In the genomic region with DNA sequence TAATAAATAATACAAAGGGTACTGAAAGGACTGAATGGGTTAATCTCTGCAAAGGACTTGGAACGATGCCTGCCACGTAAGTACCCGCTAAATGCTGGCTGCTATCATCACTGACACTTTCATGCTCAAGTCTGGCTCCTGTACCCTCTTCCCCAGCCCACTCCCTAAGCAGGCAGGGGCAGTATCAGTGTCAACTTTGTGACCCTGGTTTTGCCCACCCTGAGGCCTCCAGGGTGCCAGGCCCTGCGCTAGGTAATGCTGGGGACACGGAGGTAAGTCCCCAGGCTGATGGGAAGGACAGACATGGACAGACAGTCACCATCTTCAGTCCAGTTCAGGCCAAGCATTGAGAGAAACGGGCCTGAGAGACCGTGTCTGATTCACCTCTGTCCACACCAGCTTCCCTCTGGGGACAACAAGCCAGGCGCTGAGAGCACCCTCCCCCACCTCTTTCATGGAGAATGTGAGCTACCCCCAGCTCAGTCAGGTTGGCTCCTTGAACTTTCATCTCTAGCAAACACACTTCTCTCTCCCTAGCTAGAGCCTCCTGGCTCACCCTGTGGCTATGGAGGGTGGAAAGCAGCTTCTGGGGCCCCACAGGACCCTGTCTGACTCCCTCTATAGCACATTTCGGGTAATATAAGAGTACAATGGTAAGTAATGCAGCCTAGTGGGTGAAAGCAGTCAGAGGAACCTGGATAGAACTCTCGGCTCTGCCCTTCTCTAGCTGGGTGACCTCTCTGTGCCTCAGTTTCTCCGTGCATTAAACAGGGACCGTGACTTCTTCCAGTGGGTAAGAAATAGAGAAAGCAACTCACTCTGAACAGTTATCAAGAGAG, we compare ENCODE assay signal across 1 cellular context.
TF ChIP-seq lines count a peak whose summit lies in the region.

No MANE protein-coding gene starts in this region.

TF ChIP-seq in HepG2, 621 proteins besides CTCF, POLR2A, EP300 and RAD21 (continued from another document and continues in another):
- TF ChIP-seq, protein P1, sequence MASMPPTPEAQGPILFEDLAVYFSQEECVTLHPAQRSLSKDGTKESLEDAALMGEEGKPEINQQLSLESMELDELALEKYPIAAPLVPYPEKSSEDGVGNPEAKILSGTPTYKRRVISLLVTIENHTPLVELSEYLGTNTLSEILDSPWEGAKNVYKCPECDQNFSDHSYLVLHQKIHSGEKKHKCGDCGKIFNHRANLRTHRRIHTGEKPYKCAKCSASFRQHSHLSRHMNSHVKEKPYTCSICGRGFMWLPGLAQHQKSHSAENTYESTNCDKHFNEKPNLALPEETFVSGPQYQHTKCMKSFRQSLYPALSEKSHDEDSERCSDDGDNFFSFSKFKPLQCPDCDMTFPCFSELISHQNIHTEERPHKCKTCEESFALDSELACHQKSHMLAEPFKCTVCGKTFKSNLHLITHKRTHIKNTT (CRISPR knock-in tag; IDR thresholded peaks at IDR 0.05): no peak
- TF ChIP-seq FOXO1 (CRISPR knock-in tag; IDR thresholded peaks at IDR 0.05) (peak; percentile 90), HNRNPLL (IDR thresholded peaks at IDR 0.05; ENCODE audit: low read depth, low read length, poor library complexity, severe bottlenecking) (peak; percentile 26), HNRNPL (IDR thresholded peaks at IDR 0.05; ENCODE audit: low read depth, low read length) (peak; percentile 75; the same call in 1 of the 2 replicates), TCF7L2 (IDR thresholded peaks at IDR 0.05; ENCODE audit: low read depth, low read length) (no peak), TEAD3 (CRISPR knock-in tag; optimal IDR thresholded peaks at IDR 0.05; ENCODE audit: borderline replicate concordance) (peak; percentile 77), THYN1 (CRISPR knock-in tag; IDR thresholded peaks at IDR 0.05; ENCODE audit: borderline replicate concordance, low read depth) (no peak), ZKSCAN8 (CRISPR knock-in tag; IDR thresholded peaks at IDR 0.05; ENCODE audit: borderline replicate concordance) (peak; percentile 59; the same call in 1 of the 2 replicates), ZNF850 (CRISPR knock-in tag; conservative IDR thresholded peaks at IDR 0.05) (no peak), STAT5B (CRISPR knock-in tag; IDR thresholded peaks at IDR 0.05) (no peak), MBD4 (IDR thresholded peaks at IDR 0.05; ENCODE audit: borderline replicate concordance, low read length) (no peak), ZSCAN25 (CRISPR knock-in tag; IDR thresholded peaks at IDR 0.05) (peak; percentile 50; the same call in 1 of the 2 replicates), ZNF724P (CRISPR knock-in tag; IDR thresholded peaks at IDR 0.05; ENCODE audit: borderline replicate concordance) (no peak), NONO (IDR thresholded peaks at IDR 0.05) (no peak), NONO (CRISPR knock-in tag; conservative IDR thresholded peaks at IDR 0.05) (peak; percentile 73; the same call in 1 of the 2 replicates), PTBP1 (IDR thresholded peaks at IDR 0.05; ENCODE audit: low read depth, low read length, poor library complexity, severe bottlenecking) (no peak), ZNF326 (CRISPR knock-in tag; IDR thresholded peaks at IDR 0.05; ENCODE audit: borderline replicate concordance) (no peak), ZNF207 (IDR thresholded peaks at IDR 0.05; ENCODE audit: borderline replicate concordance) (no peak), CENPT (CRISPR knock-in tag; IDR thresholded peaks at IDR 0.05; ENCODE audit: low read depth) (no peak), MATR3 (CRISPR knock-in tag; IDR thresholded peaks at IDR 0.05) (no peak), ZMYM4 (CRISPR knock-in tag; IDR thresholded peaks at IDR 0.05) (no peak), ZNF737 (CRISPR knock-in tag; IDR thresholded peaks at IDR 0.05; ENCODE audit: borderline replicate concordance) (peak; percentile 66), PHB2 (IDR thresholded peaks at IDR 0.05; ENCODE audit: partially characterized antibody) (no peak), FOXJ3 (CRISPR knock-in tag; IDR thresholded peaks at IDR 0.05; ENCODE audit: borderline replicate concordance) (peak; percentile 76; the same call in 1 of the 2 replicates), EEA1 (CRISPR knock-in tag; IDR thresholded peaks at IDR 0.05; ENCODE audit: borderline replicate concordance) (no peak), HDAC6 (IDR thresholded peaks at IDR 0.05; ENCODE audit: low read depth, low read length) (0 out of 2 replicates have a peak, but pooled peaks have one; percentile 75), RARA (CRISPR knock-in tag; IDR thresholded peaks at IDR 0.05) (peak; percentile 75), ZNF367 (CRISPR knock-in tag; IDR thresholded peaks at IDR 0.05; ENCODE audit: borderline replicate concordance) (no peak), GTF2F1 (IDR thresholded peaks at IDR 0.05; ENCODE audit: low read length) (peak; percentile 85)
- TF ChIP-seq, protein P2, sequence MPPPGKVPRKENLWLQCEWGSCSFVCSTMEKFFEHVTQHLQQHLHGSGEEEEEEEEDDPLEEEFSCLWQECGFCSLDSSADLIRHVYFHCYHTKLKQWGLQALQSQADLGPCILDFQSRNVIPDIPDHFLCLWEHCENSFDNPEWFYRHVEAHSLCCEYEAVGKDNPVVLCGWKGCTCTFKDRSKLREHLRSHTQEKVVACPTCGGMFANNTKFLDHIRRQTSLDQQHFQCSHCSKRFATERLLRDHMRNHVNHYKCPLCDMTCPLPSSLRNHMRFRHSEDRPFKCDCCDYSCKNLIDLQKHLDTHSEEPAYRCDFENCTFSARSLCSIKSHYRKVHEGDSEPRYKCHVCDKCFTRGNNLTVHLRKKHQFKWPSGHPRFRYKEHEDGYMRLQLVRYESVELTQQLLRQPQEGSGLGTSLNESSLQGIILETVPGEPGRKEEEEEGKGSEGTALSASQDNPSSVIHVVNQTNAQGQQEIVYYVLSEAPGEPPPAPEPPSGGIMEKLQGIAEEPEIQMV (CRISPR knock-in tag; IDR thresholded peaks at IDR 0.05; ENCODE audit: low read depth): peak; percentile 41; the same call in 1 of the 2 replicates
- TF ChIP-seq, protein P3, sequence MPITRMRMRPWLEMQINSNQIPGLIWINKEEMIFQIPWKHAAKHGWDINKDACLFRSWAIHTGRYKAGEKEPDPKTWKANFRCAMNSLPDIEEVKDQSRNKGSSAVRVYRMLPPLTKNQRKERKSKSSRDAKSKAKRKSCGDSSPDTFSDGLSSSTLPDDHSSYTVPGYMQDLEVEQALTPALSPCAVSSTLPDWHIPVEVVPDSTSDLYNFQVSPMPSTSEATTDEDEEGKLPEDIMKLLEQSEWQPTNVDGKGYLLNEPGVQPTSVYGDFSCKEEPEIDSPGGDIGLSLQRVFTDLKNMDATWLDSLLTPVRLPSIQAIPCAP (CRISPR knock-in tag; IDR thresholded peaks at IDR 0.05; ENCODE audit: low read depth): no peak
- TF ChIP-seq, protein P4, sequence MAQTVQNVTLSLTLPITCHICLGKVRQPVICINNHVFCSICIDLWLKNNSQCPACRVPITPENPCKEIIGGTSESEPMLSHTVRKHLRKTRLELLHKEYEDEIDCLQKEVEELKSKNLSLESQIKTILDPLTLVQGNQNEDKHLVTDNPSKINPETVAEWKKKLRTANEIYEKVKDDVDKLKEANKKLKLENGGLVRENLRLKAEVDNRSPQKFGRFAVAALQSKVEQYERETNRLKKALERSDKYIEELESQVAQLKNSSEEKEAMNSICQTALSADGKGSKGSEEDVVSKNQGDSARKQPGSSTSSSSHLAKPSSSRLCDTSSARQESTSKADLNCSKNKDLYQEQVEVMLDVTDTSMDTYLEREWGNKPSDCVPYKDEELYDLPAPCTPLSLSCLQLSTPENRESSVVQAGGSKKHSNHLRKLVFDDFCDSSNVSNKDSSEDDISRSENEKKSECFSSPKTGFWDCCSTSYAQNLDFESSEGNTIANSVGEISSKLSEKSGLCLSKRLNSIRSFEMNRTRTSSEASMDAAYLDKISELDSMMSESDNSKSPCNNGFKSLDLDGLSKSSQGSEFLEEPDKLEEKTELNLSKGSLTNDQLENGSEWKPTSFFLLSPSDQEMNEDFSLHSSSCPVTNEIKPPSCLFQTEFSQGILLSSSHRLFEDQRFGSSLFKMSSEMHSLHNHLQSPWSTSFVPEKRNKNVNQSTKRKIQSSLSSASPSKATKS (CRISPR knock-in tag; IDR thresholded peaks at IDR 0.05): no peak
- TF ChIP-seq, protein P5, sequence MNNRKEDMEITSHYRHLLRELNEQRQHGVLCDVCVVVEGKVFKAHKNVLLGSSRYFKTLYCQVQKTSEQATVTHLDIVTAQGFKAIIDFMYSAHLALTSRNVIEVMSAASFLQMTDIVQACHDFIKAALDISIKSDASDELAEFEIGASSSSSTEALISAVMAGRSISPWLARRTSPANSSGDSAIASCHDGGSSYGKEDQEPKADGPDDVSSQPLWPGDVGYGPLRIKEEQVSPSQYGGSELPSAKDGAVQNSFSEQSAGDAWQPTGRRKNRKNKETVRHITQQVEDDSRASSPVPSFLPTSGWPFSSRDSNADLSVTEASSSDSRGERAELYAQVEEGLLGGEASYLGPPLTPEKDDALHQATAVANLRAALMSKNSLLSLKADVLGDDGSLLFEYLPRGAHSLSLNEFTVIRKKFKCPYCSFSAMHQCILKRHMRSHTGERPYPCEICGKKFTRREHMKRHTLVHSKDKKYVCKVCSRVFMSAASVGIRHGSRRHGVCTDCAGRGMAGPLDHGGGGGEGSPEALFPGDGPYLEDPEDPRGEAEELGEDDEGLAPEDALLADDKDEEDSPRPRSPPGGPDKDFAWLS (CRISPR knock-in tag; IDR thresholded peaks at IDR 0.05; ENCODE audit: borderline replicate concordance): no peak
- TF ChIP-seq, protein P6, sequence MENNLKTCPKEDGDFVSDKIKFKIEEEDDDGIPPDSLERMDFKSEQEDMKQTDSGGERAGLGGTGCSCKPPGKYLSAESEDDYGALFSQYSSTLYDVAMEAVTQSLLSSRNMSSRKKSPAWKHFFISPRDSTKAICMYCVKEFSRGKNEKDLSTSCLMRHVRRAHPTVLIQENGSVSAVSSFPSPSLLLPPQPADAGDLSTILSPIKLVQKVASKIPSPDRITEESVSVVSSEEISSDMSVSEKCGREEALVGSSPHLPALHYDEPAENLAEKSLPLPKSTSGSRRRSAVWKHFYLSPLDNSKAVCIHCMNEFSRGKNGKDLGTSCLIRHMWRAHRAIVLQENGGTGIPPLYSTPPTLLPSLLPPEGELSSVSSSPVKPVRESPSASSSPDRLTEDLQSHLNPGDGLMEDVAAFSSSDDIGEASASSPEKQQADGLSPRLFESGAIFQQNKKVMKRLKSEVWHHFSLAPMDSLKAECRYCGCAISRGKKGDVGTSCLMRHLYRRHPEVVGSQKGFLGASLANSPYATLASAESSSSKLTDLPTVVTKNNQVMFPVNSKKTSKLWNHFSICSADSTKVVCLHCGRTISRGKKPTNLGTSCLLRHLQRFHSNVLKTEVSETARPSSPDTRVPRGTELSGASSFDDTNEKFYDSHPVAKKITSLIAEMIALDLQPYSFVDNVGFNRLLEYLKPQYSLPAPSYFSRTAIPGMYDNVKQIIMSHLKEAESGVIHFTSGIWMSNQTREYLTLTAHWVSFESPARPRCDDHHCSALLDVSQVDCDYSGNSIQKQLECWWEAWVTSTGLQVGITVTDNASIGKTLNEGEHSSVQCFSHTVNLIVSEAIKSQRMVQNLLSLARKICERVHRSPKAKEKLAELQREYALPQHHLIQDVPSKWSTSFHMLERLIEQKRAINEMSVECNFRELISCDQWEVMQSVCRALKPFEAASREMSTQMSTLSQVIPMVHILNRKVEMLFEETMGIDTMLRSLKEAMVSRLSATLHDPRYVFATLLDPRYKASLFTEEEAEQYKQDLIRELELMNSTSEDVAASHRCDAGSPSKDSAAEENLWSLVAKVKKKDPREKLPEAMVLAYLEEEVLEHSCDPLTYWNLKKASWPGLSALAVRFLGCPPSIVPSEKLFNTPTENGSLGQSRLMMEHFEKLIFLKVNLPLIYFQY (CRISPR knock-in tag; IDR thresholded peaks at IDR 0.05; ENCODE audit: borderline replicate concordance): no peak
- TF ChIP-seq, protein P7, sequence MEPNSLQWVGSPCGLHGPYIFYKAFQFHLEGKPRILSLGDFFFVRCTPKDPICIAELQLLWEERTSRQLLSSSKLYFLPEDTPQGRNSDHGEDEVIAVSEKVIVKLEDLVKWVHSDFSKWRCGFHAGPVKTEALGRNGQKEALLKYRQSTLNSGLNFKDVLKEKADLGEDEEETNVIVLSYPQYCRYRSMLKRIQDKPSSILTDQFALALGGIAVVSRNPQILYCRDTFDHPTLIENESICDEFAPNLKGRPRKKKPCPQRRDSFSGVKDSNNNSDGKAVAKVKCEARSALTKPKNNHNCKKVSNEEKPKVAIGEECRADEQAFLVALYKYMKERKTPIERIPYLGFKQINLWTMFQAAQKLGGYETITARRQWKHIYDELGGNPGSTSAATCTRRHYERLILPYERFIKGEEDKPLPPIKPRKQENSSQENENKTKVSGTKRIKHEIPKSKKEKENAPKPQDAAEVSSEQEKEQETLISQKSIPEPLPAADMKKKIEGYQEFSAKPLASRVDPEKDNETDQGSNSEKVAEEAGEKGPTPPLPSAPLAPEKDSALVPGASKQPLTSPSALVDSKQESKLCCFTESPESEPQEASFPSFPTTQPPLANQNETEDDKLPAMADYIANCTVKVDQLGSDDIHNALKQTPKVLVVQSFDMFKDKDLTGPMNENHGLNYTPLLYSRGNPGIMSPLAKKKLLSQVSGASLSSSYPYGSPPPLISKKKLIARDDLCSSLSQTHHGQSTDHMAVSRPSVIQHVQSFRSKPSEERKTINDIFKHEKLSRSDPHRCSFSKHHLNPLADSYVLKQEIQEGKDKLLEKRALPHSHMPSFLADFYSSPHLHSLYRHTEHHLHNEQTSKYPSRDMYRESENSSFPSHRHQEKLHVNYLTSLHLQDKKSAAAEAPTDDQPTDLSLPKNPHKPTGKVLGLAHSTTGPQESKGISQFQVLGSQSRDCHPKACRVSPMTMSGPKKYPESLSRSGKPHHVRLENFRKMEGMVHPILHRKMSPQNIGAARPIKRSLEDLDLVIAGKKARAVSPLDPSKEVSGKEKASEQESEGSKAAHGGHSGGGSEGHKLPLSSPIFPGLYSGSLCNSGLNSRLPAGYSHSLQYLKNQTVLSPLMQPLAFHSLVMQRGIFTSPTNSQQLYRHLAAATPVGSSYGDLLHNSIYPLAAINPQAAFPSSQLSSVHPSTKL (CRISPR knock-in tag; IDR thresholded peaks at IDR 0.05): peak; percentile 78
- TF ChIP-seq, protein P8, sequence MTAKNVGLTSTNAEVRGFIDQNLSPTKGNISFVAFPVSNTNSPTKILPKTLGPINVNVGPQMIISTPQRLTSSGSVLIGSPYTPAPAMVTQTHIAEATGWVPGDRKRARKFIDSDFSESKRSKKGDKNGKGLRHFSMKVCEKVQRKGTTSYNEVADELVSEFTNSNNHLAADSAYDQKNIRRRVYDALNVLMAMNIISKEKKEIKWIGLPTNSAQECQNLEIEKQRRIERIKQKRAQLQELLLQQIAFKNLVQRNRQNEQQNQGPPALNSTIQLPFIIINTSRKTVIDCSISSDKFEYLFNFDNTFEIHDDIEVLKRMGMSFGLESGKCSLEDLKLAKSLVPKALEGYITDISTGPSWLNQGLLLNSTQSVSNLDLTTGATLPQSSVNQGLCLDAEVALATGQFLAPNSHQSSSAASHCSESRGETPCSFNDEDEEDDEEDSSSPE (CRISPR knock-in tag; IDR thresholded peaks at IDR 0.05): peak; percentile 33; the same call in 1 of the 2 replicates
